1 cellular context compared by ENCODE assay signal in genomic region chr5:141681695-141682641, GRCh38.
TF ChIP-seq lines count a peak whose summit lies in the region.

Gene ARAP3, minus strand, starts transcription at chr5:141682230. Its CDS starts 1,744 bp downstream, at chr5:141680486.

TF ChIP-seq in K562, 482 proteins besides CTCF, POLR2A, EP300 and RAD21 (continued from another document):
- peak; percentile 71; the same call in 1 of the 2 replicates for TF ChIP-seq ZBTB9 (CRISPR knock-in tag; IDR thresholded peaks at IDR 0.05)
- TF ChIP-seq NFE2 (IDR thresholded peaks at IDR 0.05; ENCODE audit: low read depth) = no peak
- peak; percentile 88 to 91 for TF ChIP-seq MAZ (CRISPR knock-in tag; conservative IDR thresholded peaks at IDR 0.05 in 1 of 2, IDR thresholded peaks at IDR 0.05 in 1 of 2)
- TF ChIP-seq ZBTB12 (CRISPR knock-in tag; IDR thresholded peaks at IDR 0.05) = 0 out of 2 replicates have a peak, but pooled peaks have one; percentile 28
- TF ChIP-seq CEBPB (tag; IDR thresholded peaks at IDR 0.05) = peak; percentile 96
- TF ChIP-seq ZBTB2 (IDR thresholded peaks at IDR 0.05) = peak; percentile 51; the same call in 1 of the 2 replicates
- peak; percentile 78; the same call in 1 of the 2 replicates for TF ChIP-seq ZBTB7A (IDR thresholded peaks at IDR 0.05; ENCODE audit: borderline replicate concordance, control insufficient read depth, low read depth, low read length)
- peak; percentile 65 for TF ChIP-seq NCOR1 (IDR thresholded peaks at IDR 0.05)
- TF ChIP-seq NR0B1 (IDR thresholded peaks at IDR 0.05; ENCODE audit: partially characterized antibody) = no peak
- TF ChIP-seq ETV6 (IDR thresholded peaks at IDR 0.05; ENCODE audit: borderline replicate concordance in 1 of 2, low read depth in 2 of 2, low read length in 1 of 2) = peak in 1 of 2 experiments; percentile 68; a peak in 1 of 4 replicates
- no peak for TF ChIP-seq ETV6 (CRISPR knock-in tag; IDR thresholded peaks at IDR 0.05; ENCODE audit: borderline replicate concordance)
- no peak for TF ChIP-seq CHCHD3 (CRISPR knock-in tag; IDR thresholded peaks at IDR 0.05)
- TF ChIP-seq RBBP5 (IDR thresholded peaks at IDR 0.05; ENCODE audit: borderline replicate concordance, insufficient read depth, low read length, poor library complexity, severe bottlenecking) = peak; percentile 64
- TF ChIP-seq TAF7 (tag; IDR thresholded peaks at IDR 0.05) = peak; percentile 28; the same call in 1 of the 2 replicates
- TF ChIP-seq DMBX1 (CRISPR knock-in tag; IDR thresholded peaks at IDR 0.05; ENCODE audit: borderline replicate concordance) = peak; percentile 64; the same call in 1 of the 2 replicates
- TF ChIP-seq TRIM24 (IDR thresholded peaks at IDR 0.05) = 0 out of 4 replicates have a peak, but pooled peaks of 1 of the 2 experiments have one; percentile 30
- TF ChIP-seq ZNF583 (CRISPR knock-in tag; IDR thresholded peaks at IDR 0.05) = 0 out of 2 replicates have a peak, but pooled peaks have one; percentile 36
- TF ChIP-seq ZBTB33 (CRISPR knock-in tag; IDR thresholded peaks at IDR 0.05) = no peak
- peak in 1 of 2 experiments; percentile 52; a peak in 1 of 4 replicates for TF ChIP-seq ZNF639 (CRISPR knock-in tag; conservative IDR thresholded peaks at IDR 0.05 in 1 of 2, IDR thresholded peaks at IDR 0.05 in 1 of 2)
- TF ChIP-seq ZNF592 (IDR thresholded peaks at IDR 0.05) = peak; percentile 72
- TF ChIP-seq NFIC (IDR thresholded peaks at IDR 0.05) = peak; percentile 90
- TF ChIP-seq CCNT2 (IDR thresholded peaks at IDR 0.05; ENCODE audit: borderline replicate concordance, extremely low read depth, insufficient read length, low read depth, low read length) = peak; percentile 54
- peak; percentile 66 for TF ChIP-seq HMGN3 (IDR thresholded peaks at IDR 0.05; ENCODE audit: borderline replicate concordance, extremely low read depth, insufficient read length, low read depth, low read length)
- no peak for TF ChIP-seq ZNF76 (CRISPR knock-in tag; IDR thresholded peaks at IDR 0.05; ENCODE audit: borderline replicate concordance)
- TF ChIP-seq ZNF699 (CRISPR knock-in tag; IDR thresholded peaks at IDR 0.05; ENCODE audit: insufficient replicate concordance) = no peak
- peak; percentile 40; the same call in 1 of the 2 replicates for TF ChIP-seq EHMT2 (IDR thresholded peaks at IDR 0.05)
- TF ChIP-seq CEBPZ (IDR thresholded peaks at IDR 0.05; ENCODE audit: borderline replicate concordance, low read depth, low read length) = no peak
- no peak for TF ChIP-seq ZNF695 (CRISPR knock-in tag; IDR thresholded peaks at IDR 0.05)
- peak; percentile 31 for TF ChIP-seq PCBP1 (IDR thresholded peaks at IDR 0.05; ENCODE audit: low read depth, low read length, poor library complexity, severe bottlenecking)
- no peak for TF ChIP-seq ZNF217 (CRISPR knock-in tag; IDR thresholded peaks at IDR 0.05)
